In the genomic region with DNA sequence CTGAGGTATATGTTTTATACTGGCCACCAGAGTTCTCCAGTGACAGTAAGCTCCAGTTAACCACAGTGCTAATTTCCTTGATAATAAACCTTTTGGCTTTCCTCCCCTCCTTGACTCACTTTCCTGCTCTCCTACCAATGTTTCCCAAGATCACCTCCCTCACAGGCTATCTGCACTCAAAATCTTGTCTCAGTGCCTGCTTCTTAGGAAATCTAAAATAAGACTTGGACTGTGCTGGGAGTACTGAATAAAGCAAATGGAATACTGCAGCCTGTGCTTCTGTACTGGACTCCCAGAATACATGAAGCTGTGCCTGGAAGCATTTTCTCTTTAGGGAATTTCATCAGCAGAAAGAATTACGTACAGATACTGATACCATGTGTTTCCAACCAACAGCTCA, we compare ENCODE assay signal across 1 cellular context.
TF ChIP-seq lines count a peak whose summit lies in the region.

No MANE protein-coding gene starts in this region.

TF ChIP-seq in H1, 55 proteins besides CTCF, POLR2A, EP300 and RAD21:
- TF ChIP-seq RXRA (IDR thresholded peaks at IDR 0.05; ENCODE audit: insufficient read depth, low read depth, low read length): no peak
- TF ChIP-seq ASH2L (IDR thresholded peaks at IDR 0.05; ENCODE audit: low read length): no peak
- TF ChIP-seq EZH2 (IDR thresholded peaks at IDR 0.05; ENCODE audit: low read depth, low read length, severe bottlenecking): no peak
- TF ChIP-seq SRF (IDR thresholded peaks at IDR 0.05; ENCODE audit: low read depth, low read length): no peak
- no peak for TF ChIP-seq SAP30 (IDR thresholded peaks at IDR 0.05; ENCODE audit: insufficient read depth, insufficient replicate concordance, low read length)
- TF ChIP-seq YY1 (IDR thresholded peaks at IDR 0.05; ENCODE audit: low read depth, low read length): no peak
- TF ChIP-seq CREB1 (IDR thresholded peaks at IDR 0.05): no peak
- TF ChIP-seq CBX8 (IDR thresholded peaks at IDR 0.05; ENCODE audit: borderline replicate concordance, low read depth, low read length): no peak
- no peak for TF ChIP-seq CEBPB (IDR thresholded peaks at IDR 0.05; ENCODE audit: low read depth, low read length)
- TF ChIP-seq ATF2 (IDR thresholded peaks at IDR 0.05; ENCODE audit: low read length): no peak
- no peak for TF ChIP-seq POLR2AphosphoS5 (IDR thresholded peaks at IDR 0.05; ENCODE audit: low read depth, low read length)
- no peak for TF ChIP-seq SIN3A (conservative IDR thresholded peaks at IDR 0.05 in 1 of 2, IDR thresholded peaks at IDR 0.05 in 1 of 2; ENCODE audit: low read depth in 1 of 2, low read length in 2 of 2)
- no peak for TF ChIP-seq RBBP5 (IDR thresholded peaks at IDR 0.05; ENCODE audit: borderline replicate concordance, low read depth, low read length)
TF ChIP-seq in H1: peak in this region for 0.
